In genomic region chr19:1001538-1002166, GRCh38 we compare ENCODE assay signal across 2 cellular contexts.
TF ChIP-seq lines count a peak whose summit lies in the region.

No MANE protein-coding gene starts in this region.

TF ChIP-seq in HCT116, 20 proteins besides CTCF, POLR2A, EP300 and RAD21:
- TF ChIP-seq SIN3A (IDR thresholded peaks at IDR 0.05; ENCODE audit: low read depth) (no peak), SP1 (IDR thresholded peaks at IDR 0.05; ENCODE audit: low read depth) (no peak), SRF (IDR thresholded peaks at IDR 0.05; ENCODE audit: low read depth) (no peak), ZBTB33 (IDR thresholded peaks at IDR 0.05; ENCODE audit: extremely low read depth, insufficient replicate concordance, low read length) (no peak), POLR2AphosphoS5 (IDR thresholded peaks at IDR 0.05; ENCODE audit: low read depth, low read length) (no peak), MAX (IDR thresholded peaks at IDR 0.05) (no peak), EGR1 (IDR thresholded peaks at IDR 0.05; ENCODE audit: low read depth) (no peak), EZH2 (IDR thresholded peaks at IDR 0.05) (no peak), EZH2phosphoT487 (IDR thresholded peaks at IDR 0.05; ENCODE audit: borderline replicate concordance) (no peak), CEBPB (IDR thresholded peaks at IDR 0.05; ENCODE audit: low read depth) (no peak), JUND (IDR thresholded peaks at IDR 0.05) (no peak), FOSL1 (IDR thresholded peaks at IDR 0.05; ENCODE audit: low read depth) (no peak), ZNF274 (IDR thresholded peaks at IDR 0.05; ENCODE audit: low read depth, low read length) (no peak), ATF3 (IDR thresholded peaks at IDR 0.05) (no peak), ELF1 (IDR thresholded peaks at IDR 0.05; ENCODE audit: borderline replicate concordance, low read depth) (no peak), REST (IDR thresholded peaks at IDR 0.05; ENCODE audit: low read depth) (no peak), ZFX (IDR thresholded peaks at IDR 0.05) (no peak)

TF ChIP-seq in GM12878, 131 proteins besides CTCF, POLR2A, EP300 and RAD21:
- TF ChIP-seq IRF3 (IDR thresholded peaks at IDR 0.05) (no peak), POU2F2 (IDR thresholded peaks at IDR 0.05; ENCODE audit: borderline replicate concordance, low read depth, low read length) (no peak), ZNF217 (IDR thresholded peaks at IDR 0.05) (no peak), E2F8 (IDR thresholded peaks at IDR 0.05; ENCODE audit: low read depth, partially characterized antibody) (no peak), RCOR1 (conservative IDR thresholded peaks at IDR 0.05; ENCODE audit: low read depth, low read length) (no peak), GABPA (IDR thresholded peaks at IDR 0.05; ENCODE audit: low read depth) (no peak), SMARCA5 (IDR thresholded peaks at IDR 0.05) (peak; percentile 73), GATAD2B (conservative IDR thresholded peaks at IDR 0.05; ENCODE audit: low read depth) (peak; percentile 65; the same call in 1 of the 2 replicates), ZNF687 (IDR thresholded peaks at IDR 0.05) (no peak), ZNF24 (IDR thresholded peaks at IDR 0.05) (no peak), EGR1 (IDR thresholded peaks at IDR 0.05; ENCODE audit: borderline replicate concordance in 1 of 2, low read depth in 2 of 2, low read length in 2 of 2) (no peak), ZNF207 (IDR thresholded peaks at IDR 0.05; ENCODE audit: borderline replicate concordance) (0 out of 2 replicates have a peak, but pooled peaks have one; percentile 65), SMC3 (IDR thresholded peaks at IDR 0.05; ENCODE audit: borderline replicate concordance, low read length) (peak; percentile 76), MEF2B (IDR thresholded peaks at IDR 0.05; ENCODE audit: partially characterized antibody, poor library complexity, severe bottlenecking) (peak; percentile 89), IRF4 (IDR thresholded peaks at IDR 0.05; ENCODE audit: low read depth, low read length) (no peak), CBX3 (IDR thresholded peaks at IDR 0.05; ENCODE audit: borderline replicate concordance, low read depth) (no peak), CREB1 (IDR thresholded peaks at IDR 0.05; ENCODE audit: low read depth) (no peak), LARP7 (IDR thresholded peaks at IDR 0.05) (peak; percentile 62; the same call in 1 of the 2 replicates), REST (IDR thresholded peaks at IDR 0.05; ENCODE audit: low read depth, low read length) (no peak), KAT2A (conservative IDR thresholded peaks at IDR 0.05; ENCODE audit: control insufficient read depth, low read depth, low read length) (no peak), RB1 (IDR thresholded peaks at IDR 0.05; ENCODE audit: borderline replicate concordance) (no peak), SUZ12 (IDR thresholded peaks at IDR 0.05; ENCODE audit: unreplicated experiment) (no peak), ZNF592 (IDR thresholded peaks at IDR 0.05) (0 out of 2 replicates have a peak, but pooled peaks have one; percentile 48), BHLHE40 (IDR thresholded peaks at IDR 0.05; ENCODE audit: borderline replicate concordance in 1 of 2, low read depth in 2 of 2, low read length in 1 of 2) (peak in 1 of 2 experiments; percentile 28; a peak in 2 of 4 replicates), USF2 (IDR thresholded peaks at IDR 0.05; ENCODE audit: borderline replicate concordance, low read depth, low read length) (no peak)
